In genomic region chr1:212791676-212792395, GRCh38 we compare ENCODE assay signal across 8 cellular contexts. TPM values are rescaled to one million over a fixed set of nuclear protein-coding genes. Genes with fewer than 3 reads are reported as not detected.
DNase-seq lines count a peak whose midpoint lies in the region; ATAC-seq and TF ChIP-seq lines count a peak whose summit lies in the region.

Gene NSL1, minus strand, starts transcription at chr1:212791777. Its CDS starts 14 bp downstream, at chr1:212791763.
Gene TATDN3, plus strand, starts transcription at chr1:212791894. Its CDS starts 28 bp downstream, at chr1:212791922.

- no peaks in the 10 kb centered on the region for H3K4me1 ChIP-seq in iPS DF 6.9 (ENCODE audit: control insufficient read depth, insufficient read depth, low read length)
- peaks cover 13 to 23% of the 10 kb centered on the region in 2 donors for H3K4me1 ChIP-seq in gastrocnemius medialis

- H3K27me3 Mint-ChIP-seq in brain = peaks cover 15% of the 10 kb centered on the region

- peak within 1 kb of the TSS; percentile 98 to 99 (median 99) for H3K4me3 Mint-ChIP-seq in brain

- peak within 1 kb of the TSS; percentile 97 to 100 (median 99) for H3K27ac Mint-ChIP-seq in brain

- peak; percentile 58 to 61 for TF ChIP-seq POLR2A in gastrocnemius medialis (IDR thresholded peaks at IDR 0.05)

- H3K36me3 ChIP-seq in iPS DF 6.9 (ENCODE audit: control insufficient read depth, insufficient read depth, low read length) = no peaks in the 10 kb centered on the region; the same call in 1 of the 2 replicates
- peaks cover 0 to 16% of the 10 kb centered on the region in 2 donors for H3K36me3 ChIP-seq in gastrocnemius medialis

- H3K4me1 Mint-ChIP-seq in brain = peaks cover 68% of the 10 kb centered on the region

- ATAC-seq in GM18858 (IDR thresholded peaks at IDR 0.05; ENCODE audit: unreplicated experiment) (peak; percentile 32), HG03066 (IDR thresholded peaks at IDR 0.05; ENCODE audit: low read depth, unreplicated experiment) (peak; percentile 62), gastrocnemius medialis (peak; percentile 96 to 97)

- H3K27me3 ChIP-seq in iPS DF 6.9 (ENCODE audit: control insufficient read depth, insufficient read depth, low read length) (no peaks in the 10 kb centered on the region), gastrocnemius medialis (no peaks in the 10 kb centered on the region)

- intact Hi-C loops in gastrocnemius medialis (cut with DNase I; ENCODE audit: low total_unique reads) = loop anchor here (1.0 to 5.0 kb wide), 3 partner anchors 65 to 225 kb away; partner anchors contain the start of genes ANGEL2 and FLVCR1

- H3K9me3 ChIP-seq in iPS DF 6.9 (ENCODE audit: control insufficient read depth, insufficient read depth, low read length) (no peaks in the 10 kb centered on the region), gastrocnemius medialis (no peaks in the 10 kb centered on the region)

- WGBS in iPS DF 6.9 (ENCODE audit: insufficient coverage, insufficient read length) = no CpG with 5 or more reads among the region's 46 CpGs

- TF ChIP-seq CTCF in brain (conservative IDR thresholded peaks at IDR 0.05) (no peak), gastrocnemius medialis (IDR thresholded peaks at IDR 0.05 in 4 of 5, conservative IDR thresholded peaks at IDR 0.05 in 1 of 5) (peak in 2 of 5 experiments; percentile 11 to 16)

- DNase-seq in A172 (ENCODE audit: low spot score) = peak; percentile 91
- peak; percentile 93 for DNase-seq in NCI-H2107 treated with DMSO at 0.1 percent for 48 hours (lab: John Stamatoyannopoulos, UW; ENCODE audit: unreplicated experiment)
- DNase-seq in UCSD-AML1 (lab: John Stamatoyannopoulos, UW; ENCODE audit: unreplicated experiment) = peak; percentile 96
- DNase-seq in iPS DF 6.9 (ENCODE audit: low read depth, low spot score) = peak; percentile 98
- peak; percentile 73 to 79 for DNase-seq in gastrocnemius medialis

- in situ Hi-C loops in gastrocnemius medialis (cut with MboI; ENCODE audit: low sequenced_read_pairs in 4 of 4) = loop anchor here in 1 of 4 donors (10.0 kb wide), 2 partner anchors 127 to 223 kb away; partner anchors contain the start of gene ANGEL2

- peaks cover 0 to 5% (median 0%) of the 10 kb centered on the region in 5 experiments for H3K9me3 Mint-ChIP-seq in brain

- H3K36me3 Mint-ChIP-seq in brain = peaks cover 11% of the 10 kb centered on the region

- H3K4me3 ChIP-seq in iPS DF 6.9 (ENCODE audit: low read length) = peak within 1 kb of the TSS; percentile 99
- peak within 1 kb of the TSS; percentile 76 to 98 (median 94) for H3K4me3 ChIP-seq in gastrocnemius medialis

- H3K27ac ChIP-seq in iPS DF 6.9 (ENCODE audit: low read length) (no peak within 1 kb of the TSS), gastrocnemius medialis (peak within 1 kb of the TSS; percentile 87 to 96 (median 90))

RNA-seq across cellular contexts. Expression of gene NSL1, which starts in this region (rescaled TPM):
- 68.7 and 107 TPM in 2 replicates for total RNA-seq in A172 (2014; rRNA removed; shearing (Covaris generic))
- 30.1 TPM for polyA plus RNA-seq in brain (ENCODE audit: insufficient read depth, low read depth, low replicate concordance)
- 10 to 100 TPM; 21.3 to 42.6 (median 28.2) TPM for total RNA-seq in gastrocnemius medialis

RNA-seq across cellular contexts. Expression of gene TATDN3, which starts in this region (rescaled TPM):
- 26.0 and 32.9 TPM in 2 replicates for total RNA-seq in A172 (2014; rRNA removed; shearing (Covaris generic))
- polyA plus RNA-seq in brain (ENCODE audit: insufficient read depth, low read depth, low replicate concordance) = 8.9 TPM
- total RNA-seq in gastrocnemius medialis = 10 to 100 TPM; 19.5 to 27.3 (median 25.6) TPM

Comparison
In these comparisons a context has a peak if more than half of its experiments do, and no peak if none do; other contexts are left out.
1. ATAC-seq: peak in every context shown above with its lines; median percentile 96 in gastrocnemius medialis; 62 in HG03066; 32 in GM18858.